In genomic region chr11:95793111-95793510, GRCh38 we compare ENCODE assay signal across 22 cellular contexts. TPM values are rescaled to one million over a fixed set of nuclear protein-coding genes. Genes with fewer than 3 reads are reported as not detected.
DNase-seq lines count a peak whose midpoint lies in the region; ATAC-seq and FAIRE-seq lines count a peak whose summit lies in the region.
"Had no signal": no experiment of that assay in that cellular context is flagged by ENCODE, and none has a peak within 500 bp of the region (broad histone marks: within the 10 kb centered on the region; RNA-seq: fewer than 3 reads in every experiment).

No MANE protein-coding gene starts in this region.

- no peak overlapping the region for H3K27ac Mint-ChIP-seq in T-helper 17 cell
- H3K27ac Mint-ChIP-seq: dendritic cell treated with granulocyte-macrophage colony-stimulating factor and Interleukin-4, amounts not matched to agents 40 ng/mL and 50 ng/mL, for 4 days; natural killer cell had no signal

- H3K4me1 Mint-ChIP-seq in activated T-cell treated with anti-CD3 and anti-CD28 coated beads, Interleukin-2, amount 50 U/mL, for 4 hours (ENCODE audit: low read depth) = peaks cover 46% of the 10 kb centered on the region
- H3K4me1 Mint-ChIP-seq in T-helper 17 cell = peaks cover 48% of the 10 kb centered on the region

- H3K4me1 ChIP-seq in small intestine (ENCODE audit: control insufficient read depth in 2 of 2, insufficient read depth in 1 of 2, low read depth in 1 of 2, low read length in 1 of 2) = peaks cover 1 to 14% of the 10 kb centered on the region in 2 donors

- no peak overlapping the region for H3K4me3 ChIP-seq in small intestine (ENCODE audit: low read depth in 1 of 2, low read length in 2 of 2)
- H3K4me3 ChIP-seq: A549, SJSA1, spleen, vagina had no signal

- peaks cover 4% of the 10 kb centered on the region for H3K36me3 Mint-ChIP-seq in activated T-cell treated with anti-CD3 and anti-CD28 coated beads, Interleukin-2, amount 50 U/mL, for 4 hours (ENCODE audit: insufficient read depth)
- H3K36me3 Mint-ChIP-seq in T-helper 17 cell (ENCODE audit: low read depth) = no peaks in the 10 kb centered on the region
- H3K36me3 Mint-ChIP-seq: natural killer cell had no signal

- FAIRE-seq in small intestine (lab: Jason Lieb, UNC) = no peak
- FAIRE-seq: A549, H1, HTR-8/SVneo had no signal

- no peaks in the 10 kb centered on the region for H3K27me3 ChIP-seq in small intestine (ENCODE audit: control insufficient read depth in 2 of 2, insufficient read depth in 2 of 2, low read length in 2 of 2)
- H3K27me3 ChIP-seq: SJSA1, spleen, vagina had no signal

- no peak overlapping the region for H3K27ac ChIP-seq in small intestine (ENCODE audit: low read depth in 1 of 2, low read length in 1 of 2)
- H3K27ac ChIP-seq: A549, SJSA1, spleen, vagina had no signal

- H3K9me3 Mint-ChIP-seq in activated T-cell treated with anti-CD3 and anti-CD28 coated beads, Interleukin-2, amount 50 U/mL, for 4 hours = no peaks in the 10 kb centered on the region
- H3K9me3 Mint-ChIP-seq: dendritic cell treated with granulocyte-macrophage colony-stimulating factor and Interleukin-4, amounts not matched to agents 40 ng/mL and 50 ng/mL, for 4 days; natural killer cell had no signal

- no peak for DNase-seq in activated T-cell treated with anti-CD3 and anti-CD28 coated beads, Interleukin-2, amount 50 U/mL, for 4 hours
- no peak for DNase-seq in activated T-cell treated with anti-CD3 and anti-CD28 coated beads, Interleukin-2, amount 50 U/mL, for 1 hour
- no peak for DNase-seq in T-helper 17 cell
- DNase-seq in fibroblast of gingiva (ENCODE audit: low read depth) = peak; percentile 74
- DNase-seq in small intestine = peak; percentile 2
- no peak for DNase-seq in AG08396 (ENCODE audit: low spot score)
- DNase-seq in NCI-H1694 treated with DMSO at 0.1 percent for 48 hours (lab: John Stamatoyannopoulos, UW) = no peak
- no peak for DNase-seq in effector CD8-positive, alpha-beta T cell (lab: John Stamatoyannopoulos, UW)
- DNase-seq: activated CD8-positive, alpha-beta memory T cell treated with anti-CD3 and anti-CD28 coated beads, Interleukin-2, amount 50 U/mL, for 48 hours; DMS153; natural killer cell; NCI-H1417 treated with DMSO at 0.1 percent for 48 hours; NCI-H82; spleen; stimulated activated CD4-positive, alpha-beta T cell treated with anti-CD3 and anti-CD28 coated beads, Interleukin-4, amount 100 ng/mL, for 4 hours had no signal

- H3K36me3 ChIP-seq in small intestine (ENCODE audit: control insufficient read depth in 2 of 2, insufficient read depth in 2 of 2, low read length in 2 of 2) = no peaks in the 10 kb centered on the region
- H3K36me3 ChIP-seq: spleen, vagina had no signal

- H3K4me3 Mint-ChIP-seq in activated T-cell treated with anti-CD3 and anti-CD28 coated beads, Interleukin-2, amount 50 U/mL, for 4 hours = peak overlapping the region; percentile 15
- H3K4me3 Mint-ChIP-seq in T-helper 17 cell = peak overlapping the region; percentile 31
- H3K4me3 Mint-ChIP-seq: dendritic cell treated with granulocyte-macrophage colony-stimulating factor and Interleukin-4, amounts not matched to agents 40 ng/mL and 50 ng/mL, for 4 days; natural killer cell had no signal

- H3K9me3 ChIP-seq in T-helper 17 cell (ENCODE audit: control insufficient read depth, low read length, poor library complexity, severe bottlenecking) = no peaks in the 10 kb centered on the region
- no peaks in the 10 kb centered on the region for H3K9me3 ChIP-seq in small intestine (ENCODE audit: control insufficient read depth, low read depth)
- H3K9me3 ChIP-seq: A549, SJSA1, spleen, vagina had no signal

- 60 to 88% (median 78%) methylated on average over 5 of the region's 5 CpGs for WGBS in small intestine, 3 donors

- ATAC-seq in activated T-cell treated with anti-CD3 and anti-CD28 coated beads, Interleukin-2, amount 50 U/mL, for 4 hours = no peak
- ATAC-seq in T-helper 17 cell = no peak
- ATAC-seq: A549, natural killer cell, Panc1 had no signal

- H3K27me3 Mint-ChIP-seq in activated T-cell treated with anti-CD3 and anti-CD28 coated beads, Interleukin-2, amount 50 U/mL, for 4 hours (ENCODE audit: low read depth) = no peaks in the 10 kb centered on the region
- no peaks in the 10 kb centered on the region for H3K27me3 Mint-ChIP-seq in T-helper 17 cell
- H3K27me3 Mint-ChIP-seq: dendritic cell treated with granulocyte-macrophage colony-stimulating factor and Interleukin-4, amounts not matched to agents 40 ng/mL and 50 ng/mL, for 4 days had no signal

RNA-seq across cellular contexts. Expression of gene CEP57, which starts 2.8 kb away (rescaled TPM):
- total RNA-seq in activated T-cell treated with anti-CD3 and anti-CD28 coated beads, Interleukin-2, amount 50 U/mL, for 4 hours = 10 to 100 TPM; 27.7 to 40.1 (median 39.0) TPM
- 10 to 100 TPM; 61.5 to 67.1 TPM for total RNA-seq in T-helper 17 cell
- 10 to 100 TPM; 27.0 to 41.6 (median 41.6) TPM for polyA plus RNA-seq in small intestine

RNA-seq across cellular contexts. Expression of gene FAM76B, which starts 3.5 kb away (rescaled TPM):
- 10 to 100 TPM; 19.8 to 25.3 (median 23.2) TPM for total RNA-seq in activated T-cell treated with anti-CD3 and anti-CD28 coated beads, Interleukin-2, amount 50 U/mL, for 4 hours
- total RNA-seq in T-helper 17 cell = 10 to 100 TPM; 55.5 to 79.1 TPM
- 10 to 100 TPM; 10.3 to 11.0 (median 10.3) TPM for polyA plus RNA-seq in small intestine

Comparison
In these comparisons a context has a peak if more than half of its experiments do, and no peak if none do; other contexts are left out.
1. DNase-seq: peak in fibroblast of gingiva (single experiment) and small intestine (single experiment); none in activated T-cell treated with anti-CD3 and anti-CD28 coated beads, Interleukin-2, amount 50 U/mL, for 4 hours (single experiment), activated T-cell treated with anti-CD3 and anti-CD28 coated beads, Interleukin-2, amount 50 U/mL, for 1 hour (single experiment), T-helper 17 cell (0 of 3), AG08396 (single experiment), NCI-H1694 treated with DMSO at 0.1 percent for 48 hours (single experiment) and effector CD8-positive, alpha-beta T cell (single experiment).